8 cellular contexts compared by ENCODE assay signal in genomic region chr9:129609486-129610192, GRCh38. TPM values are rescaled to one million over a fixed set of nuclear protein-coding genes. Genes with fewer than 3 reads are reported as not detected.
DNase-seq lines count a peak whose midpoint lies in the region; ATAC-seq lines count a peak whose summit lies in the region.

No MANE protein-coding gene starts in this region.

- CTCF ChIA-PET in activated CD4-positive, alpha-beta memory T cell treated with anti-CD3 and anti-CD28 coated beads, Interleukin-2, amount 10 ng/mL, durations not matched to agents 7 days and 5 days (lab: Charles Lee) = interaction anchor here (1.0 to 2.3 kb wide), 6 partner anchors 15 to 471 kb away, joined by 3 to 12 read pairs (median 6); partner anchors contain the start of gene IER5L

- H3K4me3 Mint-ChIP-seq in activated CD4-positive, alpha-beta memory T cell treated with anti-CD3 and anti-CD28 coated beads, Interleukin-2, amount 10 ng/mL, durations not matched to agents 7 days and 5 days = peak overlapping the region; percentile 93
- peak overlapping the region; percentile 84 to 91 for H3K4me3 Mint-ChIP-seq in effector memory CD8-positive, alpha-beta T cell
- H3K4me3 Mint-ChIP-seq in naive thymus-derived CD8-positive, alpha-beta T cell = peak overlapping the region; percentile 89 to 96 (median 94)

- DNase-seq in DMS53 (lab: John Stamatoyannopoulos, UW) (peak; percentile 41), DMS53 treated with DMSO at 0.1 percent for 48 hours (lab: John Stamatoyannopoulos, UW; ENCODE audit: unreplicated experiment) (no peak), HPDE6-E6E7 (ENCODE audit: extremely low spot score) (no peak), COLO668 (lab: John Stamatoyannopoulos, UW; ENCODE audit: unreplicated experiment) (no peak)
- peak; percentile 70 for DNase-seq in activated CD4-positive, alpha-beta memory T cell treated with anti-CD3 and anti-CD28 coated beads, Interleukin-2, amount 10 ng/mL, durations not matched to agents 7 days and 5 days
- peak; percentile 75 to 83 (median 78) for DNase-seq in effector memory CD8-positive, alpha-beta T cell
- peak in 9 of 10 donors; percentile 27 to 83 (median 54) for DNase-seq in naive thymus-derived CD8-positive, alpha-beta T cell

- H3K4me1 Mint-ChIP-seq in activated CD4-positive, alpha-beta memory T cell treated with anti-CD3 and anti-CD28 coated beads, Interleukin-2, amount 10 ng/mL, durations not matched to agents 7 days and 5 days = peaks cover 47% of the 10 kb centered on the region
- peaks cover 38 to 44% of the 10 kb centered on the region in 2 donors for H3K4me1 Mint-ChIP-seq in effector memory CD8-positive, alpha-beta T cell (ENCODE audit: low read depth in 2 of 2)
- peaks cover 12 to 48% (median 44%) of the 10 kb centered on the region in 4 donors for H3K4me1 Mint-ChIP-seq in naive thymus-derived CD8-positive, alpha-beta T cell

- POLR2A ChIA-PET in activated CD4-positive, alpha-beta memory T cell treated with anti-CD3 and anti-CD28 coated beads, Interleukin-2, amount 10 ng/mL, durations not matched to agents 7 days and 5 days (lab: Charles Lee) = interaction anchor here (1.2 to 2.7 kb wide), 3 partner anchors 23 to 470 kb away, joined by 4 to 16 read pairs (median 5); no protein-coding TSS in a partner anchor
- POLR2A ChIA-PET in naive thymus-derived CD8-positive, alpha-beta T cell (lab: Charles Lee) = interaction anchor here (0.6 to 6.1 kb wide), 10 partner anchors 10 to 470 kb away, joined by 3 to 35 read pairs (median 5); partner anchors contain the start of gene IER5L

- peak overlapping the region; percentile 84 for H3K27ac Mint-ChIP-seq in activated CD4-positive, alpha-beta memory T cell treated with anti-CD3 and anti-CD28 coated beads, Interleukin-2, amount 10 ng/mL, durations not matched to agents 7 days and 5 days
- peak overlapping the region; percentile 90 to 96 for H3K27ac Mint-ChIP-seq in effector memory CD8-positive, alpha-beta T cell
- H3K27ac Mint-ChIP-seq in naive thymus-derived CD8-positive, alpha-beta T cell = peak overlapping the region; percentile 90 to 97 (median 95)

- H3K27me3 Mint-ChIP-seq in activated CD4-positive, alpha-beta memory T cell treated with anti-CD3 and anti-CD28 coated beads, Interleukin-2, amount 10 ng/mL, durations not matched to agents 7 days and 5 days = no peaks in the 10 kb centered on the region
- H3K27me3 Mint-ChIP-seq in effector memory CD8-positive, alpha-beta T cell = peaks cover 0 to 8% of the 10 kb centered on the region in 2 donors
- no peaks in the 10 kb centered on the region for H3K27me3 Mint-ChIP-seq in naive thymus-derived CD8-positive, alpha-beta T cell

- H3K9me3 Mint-ChIP-seq in activated CD4-positive, alpha-beta memory T cell treated with anti-CD3 and anti-CD28 coated beads, Interleukin-2, amount 10 ng/mL, durations not matched to agents 7 days and 5 days = no peaks in the 10 kb centered on the region
- H3K9me3 Mint-ChIP-seq in effector memory CD8-positive, alpha-beta T cell = no peaks in the 10 kb centered on the region
- H3K9me3 Mint-ChIP-seq in naive thymus-derived CD8-positive, alpha-beta T cell = no peaks in the 10 kb centered on the region

- ATAC-seq in effector memory CD8-positive, alpha-beta T cell (replicated peaks) = peak; percentile 90
- peak; percentile 74 to 82 for ATAC-seq in naive thymus-derived CD8-positive, alpha-beta T cell
- ATAC-seq in GM18520 (IDR thresholded peaks at IDR 0.05; ENCODE audit: unreplicated experiment) = no peak

- no peaks in the 10 kb centered on the region for H3K36me3 Mint-ChIP-seq in activated CD4-positive, alpha-beta memory T cell treated with anti-CD3 and anti-CD28 coated beads, Interleukin-2, amount 10 ng/mL, durations not matched to agents 7 days and 5 days (ENCODE audit: low read depth)
- peaks cover 20% of the 10 kb centered on the region for H3K36me3 Mint-ChIP-seq in effector memory CD8-positive, alpha-beta T cell (ENCODE audit: insufficient read depth)
- no peaks in the 10 kb centered on the region for H3K36me3 Mint-ChIP-seq in naive thymus-derived CD8-positive, alpha-beta T cell

RNA-seq across cellular contexts. Expression of gene C9orf50, which starts 11.3 kb away (rescaled TPM):
- not detected for total RNA-seq in activated CD4-positive, alpha-beta memory T cell treated with anti-CD3 and anti-CD28 coated beads, Interleukin-2, amount 10 ng/mL, durations not matched to agents 7 days and 5 days
- total RNA-seq in naive thymus-derived CD8-positive, alpha-beta T cell = not detected
- polyA plus RNA-seq in naive thymus-derived CD8-positive, alpha-beta T cell = not detected

RNA-seq across cellular contexts. Expression of gene NTMT1, which starts 16.3 kb away (rescaled TPM):
- 10 to 100 TPM; 34.2 to 38.7 TPM for total RNA-seq in activated CD4-positive, alpha-beta memory T cell treated with anti-CD3 and anti-CD28 coated beads, Interleukin-2, amount 10 ng/mL, durations not matched to agents 7 days and 5 days
- 10 to 100 TPM; 34.5 to 35.1 TPM for total RNA-seq in naive thymus-derived CD8-positive, alpha-beta T cell
- 10 to 100 TPM; 40.8 to 57.8 (median 45.2) TPM for polyA plus RNA-seq in naive thymus-derived CD8-positive, alpha-beta T cell

RNA-seq across cellular contexts. Expression of gene ASB6, which starts 32.3 kb away (rescaled TPM):
- total RNA-seq in activated CD4-positive, alpha-beta memory T cell treated with anti-CD3 and anti-CD28 coated beads, Interleukin-2, amount 10 ng/mL, durations not matched to agents 7 days and 5 days = 10 to 100 TPM; 22.5 to 23.4 TPM
- total RNA-seq in naive thymus-derived CD8-positive, alpha-beta T cell = 10 to 100 TPM; 33.7 to 35.7 TPM
- 10 to 100 TPM; 14.8 to 29.1 (median 19.8) TPM for polyA plus RNA-seq in naive thymus-derived CD8-positive, alpha-beta T cell

RNA-seq across cellular contexts. Expression of gene PRRX2, which starts 55.8 kb away (rescaled TPM):
- not detected for total RNA-seq in activated CD4-positive, alpha-beta memory T cell treated with anti-CD3 and anti-CD28 coated beads, Interleukin-2, amount 10 ng/mL, durations not matched to agents 7 days and 5 days
- not detected for total RNA-seq in naive thymus-derived CD8-positive, alpha-beta T cell
- not detected for polyA plus RNA-seq in naive thymus-derived CD8-positive, alpha-beta T cell

Comparison
In these comparisons a context has a peak if more than half of its experiments do, and no peak if none do; other contexts are left out.
1. DNase-seq: peak in DMS53 (single experiment), activated CD4-positive, alpha-beta memory T cell treated with anti-CD3 and anti-CD28 coated beads, Interleukin-2, amount 10 ng/mL, durations not matched to agents 7 days and 5 days (single experiment), effector memory CD8-positive, alpha-beta T cell (3 of 3) and naive thymus-derived CD8-positive, alpha-beta T cell (9 of 10); none in DMS53 treated with DMSO at 0.1 percent for 48 hours (single experiment), HPDE6-E6E7 (single experiment) and COLO668 (single experiment).
2. Peak in every context shown above with its lines, with median percentiles within 50 percentile points of each other: H3K27ac Mint-ChIP-seq and H3K4me3 Mint-ChIP-seq.